Comparison of ENCODE assay signal across 8 cellular contexts in the genomic region with DNA sequence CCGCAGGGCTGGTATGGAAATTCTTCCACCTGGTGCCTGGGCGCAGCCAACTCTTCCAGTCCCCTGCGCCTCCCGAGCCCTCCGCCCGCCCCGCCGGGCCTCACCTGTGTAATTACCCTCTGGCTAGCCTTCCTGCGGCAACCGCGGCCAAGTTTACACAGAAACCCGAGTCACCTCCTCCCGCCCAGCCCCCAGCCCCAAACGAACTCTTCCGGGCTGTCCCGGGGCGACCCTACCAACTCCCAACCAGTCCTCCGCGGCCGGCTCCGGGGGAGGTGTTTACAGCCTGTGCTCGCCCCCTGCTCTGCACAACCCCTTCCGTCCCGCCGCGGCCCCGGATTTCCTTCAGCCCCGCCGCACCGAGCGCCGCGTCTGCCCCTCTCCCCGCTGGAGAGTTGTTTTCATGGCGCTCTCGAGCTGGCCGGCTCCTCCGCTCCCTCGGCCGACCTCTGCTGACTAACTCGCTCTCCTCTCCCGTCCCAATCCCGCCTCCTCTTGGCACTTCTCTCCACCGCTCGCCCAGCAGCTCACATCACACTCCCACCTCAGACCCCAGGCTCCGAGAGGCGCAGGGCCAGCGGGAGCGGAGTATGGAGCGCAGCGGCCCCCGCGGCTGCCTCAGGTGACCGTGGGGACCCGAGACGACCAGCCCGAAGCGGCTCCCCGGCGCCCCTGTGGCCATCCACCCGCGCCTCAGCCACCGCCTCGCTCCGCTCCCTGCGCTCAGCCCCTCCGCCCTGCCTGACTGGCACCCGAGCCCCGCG. TPM values are rescaled to one million over a fixed set of nuclear protein-coding genes. Genes with fewer than 3 reads are reported as not detected.
DNase-seq lines count a peak whose midpoint lies in the region; ATAC-seq and TF ChIP-seq lines count a peak whose summit lies in the region.

No MANE protein-coding gene starts in this region.

- peak overlapping the region; percentile 78 for H3K4me3 ChIP-seq in SU-DHL-6 (ENCODE audit: insufficient read depth, low read length, poor library complexity, severe bottlenecking)
- peak overlapping the region; percentile 66 to 73 for H3K4me3 ChIP-seq in prostate gland
- H3K4me3 ChIP-seq in vagina: peak overlapping the region; percentile 92 to 99

- WGBS in adipose tissue, 3 donors: 1% methylated on average over 50 to 70 of the region's 70 CpGs
- WGBS in prostate gland: under 1% methylated on average over 70 of the region's 70 CpGs

- no peak for TF ChIP-seq CTCF in SU-DHL-6 (IDR thresholded peaks at IDR 0.05; ENCODE audit: insufficient read depth, low read length, poor library complexity, severe bottlenecking)
- no peak for TF ChIP-seq CTCF in prostate gland (IDR thresholded peaks at IDR 0.05)
- TF ChIP-seq CTCF in vagina (IDR thresholded peaks at IDR 0.05): no peak

- H3K27ac ChIP-seq in SU-DHL-6 (ENCODE audit: low read depth, low read length) (peak overlapping the region; percentile 97), adipose tissue (ENCODE audit: low read depth, low read length) (peak overlapping the region; percentile 56), prostate gland (peak overlapping the region; percentile 94 to 97), vagina (peak overlapping the region; percentile 99)

- H4K20me1 ChIP-seq in SU-DHL-6 (ENCODE audit: low read depth, low read length): 0 out of 2 replicates have a peak, but pooled peaks cover 5% of the 10 kb centered on the region

- peak; percentile 53 for TF ChIP-seq POLR2A in prostate gland (IDR thresholded peaks at IDR 0.05)
- no peak for TF ChIP-seq POLR2A in vagina (IDR thresholded peaks at IDR 0.05)

- H3F3A ChIP-seq in SU-DHL-6 (ENCODE audit: insufficient read depth): peaks cover 58% of the 10 kb centered on the region

- DNase-seq in COR-L47 (lab: John Stamatoyannopoulos, UW) (peak; percentile 44), HUDEP-2 (lab: John Stamatoyannopoulos, UW; ENCODE audit: unreplicated experiment in 76 of 76) (peak in 44 of 76 experiments; percentile 4 to 79 (median 34)), left ventricle myocardium superior (peak; percentile 79), prostate gland (ENCODE audit: low spot score) (peak; percentile 79), vagina (ENCODE audit: extremely low spot score in 2 of 2) (no peak)

- peak overlapping the region; percentile 78 for H3K9ac ChIP-seq in SU-DHL-6 (ENCODE audit: low read length)

- peaks cover 57% of the 10 kb centered on the region for H3K79me2 ChIP-seq in SU-DHL-6 (ENCODE audit: insufficient read depth, low read length)

- H3K4me2 ChIP-seq in SU-DHL-6 (ENCODE audit: low read depth, low read length, poor library complexity, severe bottlenecking): peak overlapping the region; percentile 97

- H3K9me2 ChIP-seq in SU-DHL-6 (replicated peaks; ENCODE audit: insufficient read depth, low read length): no peaks in the 10 kb centered on the region

- intact Hi-C loops in left ventricle myocardium superior (cut with micrococcal nuclease): no loop called here
- intact Hi-C loops in prostate gland (cut with DNase I): loop anchor here (5.0 kb wide), 1 partner anchor 111 kb away; a partner anchor contains a TSS
- intact Hi-C loops in vagina (cut with DNase I): no loop called here

- ATAC-seq in GM21367 (IDR thresholded peaks at IDR 0.05; ENCODE audit: unreplicated experiment): peak; percentile 8
- peak; percentile 73 for ATAC-seq in left ventricle myocardium superior

- H3K36me3 ChIP-seq in SU-DHL-6 (ENCODE audit: low read length): peaks cover 24% of the 10 kb centered on the region
- no peaks in the 10 kb centered on the region for H3K36me3 ChIP-seq in prostate gland
- peaks cover 0 to 7% of the 10 kb centered on the region in 2 donors for H3K36me3 ChIP-seq in vagina

- H2AFZ ChIP-seq in SU-DHL-6 (ENCODE audit: low read depth, low read length, severe bottlenecking): peak overlapping the region; percentile 28

- no peaks in the 10 kb centered on the region for H3K4me1 ChIP-seq in prostate gland (replicated peaks)
- peaks cover 43% of the 10 kb centered on the region for H3K4me1 ChIP-seq in vagina

- no peaks in the 10 kb centered on the region for H3K9me3 ChIP-seq in SU-DHL-6 (ENCODE audit: insufficient read depth, low read length)
- H3K9me3 ChIP-seq in prostate gland: no peaks in the 10 kb centered on the region
- no peaks in the 10 kb centered on the region for H3K9me3 ChIP-seq in vagina

- H3K27me3 ChIP-seq in SU-DHL-6 (ENCODE audit: low read length) (no peaks in the 10 kb centered on the region), prostate gland (replicated peaks; ENCODE audit: insufficient read depth) (no peaks in the 10 kb centered on the region), vagina (no peaks in the 10 kb centered on the region)

RNA-seq across cellular contexts. Expression of a gene that starts 0.5 kb away (rescaled TPM):
- 10 to 100 TPM; 19.3 to 40.6 (median 31.9) TPM for polyA plus RNA-seq in adipose tissue
- total RNA-seq in left ventricle myocardium superior (27.5 TPM), prostate gland (10 to 100 TPM; 44.3 to 81.6 TPM), vagina (63.3 TPM)

Comparison
In these comparisons a context has a peak if more than half of its experiments do, and no peak if none do; other contexts are left out.
1. DNase-seq: peak in COR-L47 (single experiment), HUDEP-2 (44 of 76), left ventricle myocardium superior (single experiment) and prostate gland (single experiment); none in vagina (0 of 2).
2. Peak in every context shown above with its lines, with median percentiles within 50 percentile points of each other: H3K27ac ChIP-seq and H3K4me3 ChIP-seq.